In genomic region chr7:29207469-29207868, GRCh38 we compare ENCODE assay signal across 14 cellular contexts. TPM values are rescaled to one million over a fixed set of nuclear protein-coding genes. Genes with fewer than 3 reads are reported as not detected.
A peak's percentile ranks its signal among the peaks of the same experiment; 100 is the strongest.
DNase-seq lines count a peak whose midpoint lies in the region; ATAC-seq, FAIRE-seq and TF ChIP-seq lines count a peak whose summit lies in the region.
"Had no signal": no experiment of that assay in that cellular context is flagged by ENCODE, and none has a peak within 500 bp of the region (broad histone marks: within the 10 kb centered on the region; RNA-seq: fewer than 3 reads in every experiment).

No MANE protein-coding gene starts in this region.

- H3K36me3 ChIP-seq in pancreas = no peaks in the 10 kb centered on the region
- H3K36me3 ChIP-seq: right atrium auricular region had no signal

- H3K27ac ChIP-seq in pancreas = peak overlapping the region in 1 of 4 donors; percentile 6
- H3K27ac ChIP-seq: A549, right atrium auricular region had no signal

- H3K27me3 Mint-ChIP-seq in activated naive CD4-positive, alpha-beta T cell treated with anti-CD3 and anti-CD28 coated beads, Interleukin-2, amount 10 ng/mL, durations not matched to agents 7 days and 5 days = peaks cover 4% of the 10 kb centered on the region

- H3K27ac Mint-ChIP-seq in activated naive CD4-positive, alpha-beta T cell treated with anti-CD3 and anti-CD28 coated beads, Interleukin-2, amount 10 ng/mL, durations not matched to agents 7 days and 5 days = no peak overlapping the region
- H3K27ac Mint-ChIP-seq: activated CD4-positive, alpha-beta memory T cell treated with anti-CD3 and anti-CD28 coated beads for 36 hours; T-helper 1 cell treated with Interleukin-12 subunit alpha and Interleukin-12 subunit beta and Interleukin-4 antibody, amounts not matched to agents 30 μg/mL and 1 μg/mL, for 36 hours had no signal

- no peak for FAIRE-seq in pancreas (lab: Jason Lieb, UNC)
- FAIRE-seq: A549, endometrium had no signal

- no peak overlapping the region for H3K4me3 Mint-ChIP-seq in activated naive CD4-positive, alpha-beta T cell treated with anti-CD3 and anti-CD28 coated beads, Interleukin-2, amount 10 ng/mL, durations not matched to agents 7 days and 5 days
- H3K4me3 Mint-ChIP-seq: activated CD4-positive, alpha-beta memory T cell treated with anti-CD3 and anti-CD28 coated beads for 36 hours; T-helper 1 cell treated with Interleukin-12 subunit alpha and Interleukin-12 subunit beta and Interleukin-4 antibody, amounts not matched to agents 30 μg/mL and 1 μg/mL, for 36 hours had no signal

- intact Hi-C loops in pancreas (cut with DNase I) = no loop called here

- CTCF ChIA-PET in activated naive CD4-positive, alpha-beta T cell treated with anti-CD3 and anti-CD28 coated beads, Interleukin-2, amount 10 ng/mL, durations not matched to agents 7 days and 5 days (lab: Charles Lee) = no interaction called here

- H3K27me3 ChIP-seq in pancreas = no peaks in the 10 kb centered on the region
- H3K27me3 ChIP-seq: right atrium auricular region had no signal

- H3K36me3 Mint-ChIP-seq in activated naive CD4-positive, alpha-beta T cell treated with anti-CD3 and anti-CD28 coated beads, Interleukin-2, amount 10 ng/mL, durations not matched to agents 7 days and 5 days = no peaks in the 10 kb centered on the region
- H3K36me3 Mint-ChIP-seq: activated CD4-positive, alpha-beta memory T cell treated with anti-CD3 and anti-CD28 coated beads for 36 hours had no signal

- H3K4me3 ChIP-seq in cardiac fibroblast (replicated peaks in 1 of 2; ENCODE audit: low read depth in 2 of 2, low read length in 2 of 2) (no peak overlapping the region), pancreas (no peak overlapping the region)
- H3K4me3 ChIP-seq: A549, right atrium auricular region had no signal

- TF ChIP-seq CTCF in cardiac fibroblast (IDR thresholded peaks at IDR 0.05; ENCODE audit: low read depth, low read length) (no peak), pancreas (IDR thresholded peaks at IDR 0.05) (no peak)

- WGBS in pancreas, 2 donors = 56 to 58% methylated on average over 6 of the region's 6 CpGs

- no peaks in the 10 kb centered on the region for H3K9me3 ChIP-seq in pancreas
- H3K9me3 ChIP-seq: A549, right atrium auricular region had no signal

- H3K4me1 ChIP-seq in pancreas = peaks cover 4 to 16% (median 11%) of the 10 kb centered on the region in 3 donors
- H3K4me1 ChIP-seq: A549, right atrium auricular region had no signal

- H3K4me1 Mint-ChIP-seq in activated naive CD4-positive, alpha-beta T cell treated with anti-CD3 and anti-CD28 coated beads, Interleukin-2, amount 10 ng/mL, durations not matched to agents 7 days and 5 days = peaks cover 15% of the 10 kb centered on the region

- H3K9me3 Mint-ChIP-seq in activated naive CD4-positive, alpha-beta T cell treated with anti-CD3 and anti-CD28 coated beads, Interleukin-2, amount 10 ng/mL, durations not matched to agents 7 days and 5 days = no peaks in the 10 kb centered on the region
- H3K9me3 Mint-ChIP-seq: activated CD4-positive, alpha-beta memory T cell treated with anti-CD3 and anti-CD28 coated beads for 36 hours; T-helper 1 cell treated with Interleukin-12 subunit alpha and Interleukin-12 subunit beta and Interleukin-4 antibody, amounts not matched to agents 30 μg/mL and 1 μg/mL, for 36 hours had no signal

- peak; percentile 37 for DNase-seq in NCI-H748 (lab: John Stamatoyannopoulos, UW; ENCODE audit: unreplicated experiment)
- DNase-seq in NCI-H748 treated with DMSO at 0.1 percent for 48 hours (lab: John Stamatoyannopoulos, UW) = no peak
- peak; percentile 42 for DNase-seq in NCI-H226
- peak; percentile 5 to 10 for DNase-seq in cardiac fibroblast (ENCODE audit: low read depth in 2 of 2)
- no peak for DNase-seq in pancreas
- no peak for DNase-seq in AG08395 (ENCODE audit: low spot score)
- no peak for DNase-seq in hepatic stellate cell (ENCODE audit: low spot score)
- no peak for DNase-seq in activated naive CD4-positive, alpha-beta T cell treated with anti-CD3 and anti-CD28 coated beads, Interleukin-2, amount 10 ng/mL, durations not matched to agents 7 days and 5 days
- DNase-seq: activated CD4-positive, alpha-beta memory T cell treated with anti-CD3 and anti-CD28 coated beads for 36 hours; NCI-H1417 treated with DMSO at 0.1 percent for 48 hours had no signal

- peak; percentile 79 to 91 (median 80) for ATAC-seq in pancreas
- ATAC-seq: A549 had no signal

RNA-seq across cellular contexts. Expression of gene CHN2, which starts 12.9 kb away (rescaled TPM):
- total RNA-seq in pancreas = 10 to 100 TPM; 19.6 to 32.9 (median 24.0) TPM
- 10 to 100 TPM in 1 of 2 donors, 1 to 10 TPM in 1; 8.2 to 12.8 TPM for polyA plus RNA-seq in pancreas

Comparison
In these comparisons a context has a peak if more than half of its experiments do, and no peak if none do; other contexts are left out.
1. DNase-seq: peak in NCI-H748 (single experiment), NCI-H226 (single experiment) and cardiac fibroblast (2 of 2); none in NCI-H748 treated with DMSO at 0.1 percent for 48 hours (single experiment), pancreas (0 of 6), AG08395 (single experiment), hepatic stellate cell (single experiment) and activated naive CD4-positive, alpha-beta T cell treated with anti-CD3 and anti-CD28 coated beads, Interleukin-2, amount 10 ng/mL, durations not matched to agents 7 days and 5 days (single experiment).